11 cellular contexts compared by ENCODE assay signal in the genomic region with DNA sequence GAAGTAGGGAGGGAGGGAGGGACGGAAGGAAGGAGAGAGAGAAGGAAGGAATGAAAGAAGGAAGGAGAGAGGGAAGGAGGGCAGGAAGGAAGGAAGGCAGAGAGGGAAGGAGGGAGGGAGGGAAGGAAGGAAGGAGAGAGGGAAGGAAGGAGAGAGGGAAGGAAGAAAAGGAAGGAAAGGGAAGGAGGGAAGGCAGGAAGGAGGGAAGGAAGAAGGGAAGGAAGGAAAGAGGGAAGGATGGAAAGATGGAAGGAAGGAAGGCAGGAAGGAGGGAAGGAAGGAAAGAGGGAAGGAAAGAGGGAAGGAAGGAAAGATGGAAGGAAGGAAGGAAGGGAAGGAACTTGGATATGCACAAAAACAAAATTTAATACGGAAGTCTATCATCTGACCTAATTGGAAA.
"Had no signal": no experiment of that assay in that cellular context is flagged by ENCODE, and none has a peak within 500 bp of the region (broad histone marks: within the 10 kb centered on the region; RNA-seq: fewer than 3 reads in every experiment).

No MANE protein-coding gene starts in this region.

- H3K36me3 ChIP-seq: HAP-1 had no signal

- H3K9me3 ChIP-seq: HAP-1 had no signal

- FAIRE-seq: H1, H54 had no signal

- DNase-seq: GM23248, GOT3, H7, H9, HCEC 1CT, HFFc6 had no signal

- H3K9ac ChIP-seq: GM23248 had no signal

- H3K4me2 ChIP-seq: GM23338 had no signal

- ATAC-seq: GM23338, HCT116 had no signal

- H3K4me1 ChIP-seq: HAP-1 had no signal

- H3K27ac ChIP-seq: GM23248 had no signal

- H3K4me3 ChIP-seq: GM23248, GM23338, HAP-1 had no signal

- H2AFZ ChIP-seq: GM23248, GM23338 had no signal
